ENCODE assay signal across 10 cellular contexts in genomic region chr3:178170698-178171535, GRCh38.
DNase-seq lines count a peak whose midpoint lies in the region; ATAC-seq and TF ChIP-seq lines count a peak whose summit lies in the region.
"Had no signal": no experiment of that assay in that cellular context is flagged by ENCODE, and none has a peak within 500 bp of the region (broad histone marks: within the 10 kb centered on the region; RNA-seq: fewer than 3 reads in every experiment).

No MANE protein-coding gene starts in this region.

- peak overlapping the region in 1 of 2 donors; percentile 61 for H3K27ac ChIP-seq in left lung

- H3K4me1 ChIP-seq in left lung, result peaks cover 0 to 7% of the 10 kb centered on the region in 2 donors

- H3K27me3 Mint-ChIP-seq in brain, result no peaks in the 10 kb centered on the region
- no peaks in the 10 kb centered on the region for H3K27me3 Mint-ChIP-seq in activated T-cell treated with anti-CD3 and anti-CD28 coated beads, Interleukin-2, amount 50 U/mL, for 72 hours (ENCODE audit: low read depth)

- no peak overlapping the region for H3K4me3 ChIP-seq in AG09309 (ENCODE audit: control insufficient read depth, low read depth, low read length)
- no peak overlapping the region for H3K4me3 ChIP-seq in left lung

- TF ChIP-seq CTCF in AG09309 (IDR thresholded peaks at IDR 0.05; ENCODE audit: control insufficient read depth, insufficient read depth, low read depth, low read length, missing control alignments), result no peak
- TF ChIP-seq CTCF in brain (conservative IDR thresholded peaks at IDR 0.05), result no peak
- TF ChIP-seq CTCF in left lung (IDR thresholded peaks at IDR 0.05), result no peak

- no peaks in the 10 kb centered on the region for H3K27me3 ChIP-seq in left lung

- peak overlapping the region in 4 of 5 experiments; percentile 2 to 84 (median 48) for H3K27ac Mint-ChIP-seq in brain
- no peak overlapping the region for H3K27ac Mint-ChIP-seq in activated T-cell treated with anti-CD3 and anti-CD28 coated beads, Interleukin-2, amount 50 U/mL, for 72 hours

- peaks cover 20% of the 10 kb centered on the region for H3K4me1 Mint-ChIP-seq in brain
- no peaks in the 10 kb centered on the region for H3K4me1 Mint-ChIP-seq in activated T-cell treated with anti-CD3 and anti-CD28 coated beads, Interleukin-2, amount 50 U/mL, for 72 hours (ENCODE audit: low read depth)

- intact Hi-C loops in left lung (cut with DNase I), result no loop called here

- ATAC-seq in left lung, result peak; percentile 13
- no peak for ATAC-seq in activated T-cell treated with anti-CD3 and anti-CD28 coated beads, Interleukin-2, amount 50 U/mL, for 72 hours (replicated peaks in 1 of 2)

- H3K36me3 ChIP-seq in left lung, result no peaks in the 10 kb centered on the region

- peaks cover 3 to 29% (median 13%) of the 10 kb centered on the region in 5 experiments for H3K9me3 Mint-ChIP-seq in brain
- H3K9me3 Mint-ChIP-seq in activated T-cell treated with anti-CD3 and anti-CD28 coated beads, Interleukin-2, amount 50 U/mL, for 72 hours, result no peaks in the 10 kb centered on the region

- DNase-seq in AG09309 (ENCODE audit: low read depth) (peak; percentile 62), NAMALWA (ENCODE audit: low spot score) (peak; percentile 8), left lung (no peak), GOT3 (lab: John Stamatoyannopoulos, UW) (no peak), NCI-H1417 (lab: John Stamatoyannopoulos, UW) (no peak), NCI-H1105 treated with DMSO at 0.1 percent for 48 hours (lab: John Stamatoyannopoulos, UW) (no peak)
- no peak for DNase-seq in activated T-cell treated with anti-CD3 and anti-CD28 coated beads, Interleukin-2, amount 50 U/mL, for 72 hours
- DNase-seq: DMS79, NCI-H1436 treated with DMSO at 0.1 percent for 48 hours had no signal

- no peak overlapping the region for H3K4me3 Mint-ChIP-seq in brain
- H3K4me3 Mint-ChIP-seq in activated T-cell treated with anti-CD3 and anti-CD28 coated beads, Interleukin-2, amount 50 U/mL, for 72 hours, result no peak overlapping the region

- H3K9me3 ChIP-seq in left lung, result no peaks in the 10 kb centered on the region

- H3K36me3 Mint-ChIP-seq in brain, result no peaks in the 10 kb centered on the region
- no peaks in the 10 kb centered on the region for H3K36me3 Mint-ChIP-seq in activated T-cell treated with anti-CD3 and anti-CD28 coated beads, Interleukin-2, amount 50 U/mL, for 72 hours (ENCODE audit: insufficient read depth in 2 of 2)

Comparison
In these comparisons a context has a peak if more than half of its experiments do, and no peak if none do; other contexts are left out.
1. DNase-seq: peak in AG09309 (single experiment) and NAMALWA (single experiment); none in left lung (0 of 2), GOT3 (single experiment), NCI-H1417 (0 of 3), activated T-cell treated with anti-CD3 and anti-CD28 coated beads, Interleukin-2, amount 50 U/mL, for 72 hours (0 of 2) and NCI-H1105 treated with DMSO at 0.1 percent for 48 hours (single experiment).